In the genomic region with DNA sequence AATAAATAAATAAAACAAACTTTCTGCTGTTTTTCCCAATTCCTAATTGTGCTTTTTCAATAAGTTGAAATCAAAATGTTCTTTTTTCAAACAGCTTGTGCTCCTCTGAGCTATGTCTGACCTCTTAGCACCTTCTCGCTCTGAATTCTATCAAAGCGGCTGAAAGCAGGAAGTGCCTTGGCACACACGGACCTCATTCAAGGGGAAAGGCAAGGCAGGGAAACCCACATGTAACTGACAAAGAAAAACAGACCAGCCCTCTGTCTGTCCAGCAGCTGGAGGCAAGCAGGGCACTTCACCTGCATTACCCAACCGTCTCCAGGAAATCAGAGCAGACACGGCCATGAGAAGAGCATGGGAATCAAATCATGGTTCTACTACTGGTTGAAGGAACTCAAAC, we compare ENCODE assay signal across 20 cellular contexts. TPM values are rescaled to one million over a fixed set of nuclear protein-coding genes. Genes with fewer than 3 reads are reported as not detected.
A peak's percentile ranks its signal among the peaks of the same experiment; 100 is the strongest.
DNase-seq lines count a peak whose midpoint lies in the region; ATAC-seq, FAIRE-seq and TF ChIP-seq lines count a peak whose summit lies in the region.
"Had no signal": no experiment of that assay in that cellular context is flagged by ENCODE, and none has a peak within 500 bp of the region (broad histone marks: within the 10 kb centered on the region; RNA-seq: fewer than 3 reads in every experiment).

No MANE protein-coding gene starts in this region.

- intact Hi-C loops in HepG2 (cut with micrococcal nuclease; ENCODE audit: unreplicated experiment) (no loop called here), right lobe of liver (cut with DNase I) (no loop called here)

- TF ChIP-seq CTCF in HepG2 (CRISPR knock-in tag; IDR thresholded peaks at IDR 0.05) (no peak), right lobe of liver (IDR thresholded peaks at IDR 0.05) (no peak), gastroesophageal sphincter (IDR thresholded peaks at IDR 0.05) (no peak)

- peaks cover 2% of the 10 kb centered on the region for H3K79me1 ChIP-seq in neuronal stem cell (ENCODE audit: low read depth, low read length)

- TF ChIP-seq EP300 in HepG2 (IDR thresholded peaks at IDR 0.05; ENCODE audit: low read depth in 2 of 2, low read length in 2 of 2) (no peak), HepG2 (CRISPR knock-in tag; IDR thresholded peaks at IDR 0.05; ENCODE audit: borderline replicate concordance) (no peak), gastroesophageal sphincter (IDR thresholded peaks at IDR 0.05) (no peak)

- no peak overlapping the region for H3K4me3 ChIP-seq in HepG2 (replicated peaks in 1 of 3; ENCODE audit: insufficient read depth in 1 of 3, low read depth in 2 of 3, low read length in 3 of 3)
- no peak overlapping the region for H3K4me3 ChIP-seq in right lobe of liver
- no peak overlapping the region for H3K4me3 ChIP-seq in gastroesophageal sphincter
- no peak overlapping the region for H3K4me3 ChIP-seq in neuronal stem cell (ENCODE audit: low read length in 2 of 2)
- H3K4me3 ChIP-seq: heart left ventricle had no signal

- TF ChIP-seq RAD21 in HepG2 (CRISPR knock-in tag; IDR thresholded peaks at IDR 0.05) = no peak

- H4K8ac ChIP-seq in neuronal stem cell (ENCODE audit: low read depth, low read length) = no peak overlapping the region

- H3K23ac ChIP-seq in neuronal stem cell (ENCODE audit: low read depth, low read length, poor library complexity) = no peak overlapping the region

- no TSS peak for BruUV-seq in HepG2 (replicated peaks; lab: Mats Ljungman, UMichigan)

- in situ Hi-C loops in HepG2 (cut with HindIII; ENCODE audit: extremely low pct_ligation_motif_present, low pct_unique_long_range_greater_than_20kb) = no loop called here

- TF ChIP-seq POLR2A in HepG2 (IDR thresholded peaks at IDR 0.05; ENCODE audit: insufficient read depth in 1 of 2, low read depth in 2 of 2, low read length in 2 of 2) (no peak), right lobe of liver (IDR thresholded peaks at IDR 0.05) (no peak), gastroesophageal sphincter (IDR thresholded peaks at IDR 0.05) (no peak)

- no peak overlapping the region for H3K14ac ChIP-seq in neuronal stem cell (ENCODE audit: low read length)

- H2BK120ac ChIP-seq in neuronal stem cell (ENCODE audit: low read depth, low read length) = no peak overlapping the region

- H4K91ac ChIP-seq in neuronal stem cell (ENCODE audit: low read depth, low read length, poor library complexity) = peak overlapping the region; percentile 24

- H3K36me3 ChIP-seq in HepG2 (replicated peaks in 1 of 2; ENCODE audit: control insufficient read depth in 1 of 2, insufficient read depth in 2 of 2, low read length in 2 of 2) (peaks cover 46 to 85% of the 10 kb centered on the region in 2 experiments), right lobe of liver (peaks cover 0 to 43% (median 23%) of the 10 kb centered on the region in 4 donors), gastroesophageal sphincter (peaks cover 0 to 59% of the 10 kb centered on the region in 2 donors), neuronal stem cell (replicated peaks in 1 of 2; ENCODE audit: control insufficient read depth in 2 of 2, insufficient read depth in 2 of 2, low read length in 2 of 2) (peaks cover 13 to 86% of the 10 kb centered on the region in 2 donors)

- DNase-seq in HepG2 (ENCODE audit: low spot score) (no peak), right lobe of liver (no peak), neuronal stem cell (ENCODE audit: low spot score) (no peak), NCI-H2081 treated with DMSO at 0.1 percent for 48 hours (lab: John Stamatoyannopoulos, UW) (no peak), NCI-H1694 treated with DMSO at 0.1 percent for 48 hours (lab: John Stamatoyannopoulos, UW) (no peak), AML-193 (lab: John Stamatoyannopoulos, UW) (no peak), OCI-M1 (lab: John Stamatoyannopoulos, UW) (no peak)
- DNase-seq: activated CD4-positive, alpha-beta memory T cell treated with anti-CD3 and anti-CD28 coated beads, Interleukin-2, amount 10 ng/mL, durations not matched to agents 7 days and 5 days; activated naive CD8-positive, alpha-beta T cell treated with anti-CD3 and anti-CD28 coated beads for 36 hours; H9; NCI-H1092 treated with DMSO at 0.1 percent for 48 hours; NCI-H1930; SIG-M5; T-cell had no signal

- no peak for ATAC-seq in HepG2
- no peak for ATAC-seq in right lobe of liver
- peak; percentile 8 for ATAC-seq in gastroesophageal sphincter
- ATAC-seq: activated CD4-positive, CD25-positive, alpha-beta regulatory T cell treated with anti-CD3 and anti-CD28 coated beads, Interleukin-2, amount 50 U/mL, for 24 hours; natural killer cell treated with Interleukin-12 subunit alpha and Interleukin-12 subunit beta and Interleukin-15 and Interleukin-18, amount 100 ng/mL, for 72 hours; T-cell had no signal

- H3K9ac ChIP-seq in HepG2 (ENCODE audit: insufficient read depth, low read depth, low read length) (no peak overlapping the region), neuronal stem cell (ENCODE audit: low read depth, low read length, poor library complexity) (no peak overlapping the region)

- CTCF ChIA-PET in HepG2 (lab: Yijun Ruan, JAX; ENCODE audit: low intra/inter-chr PET ratio, low total read pairs) = no interaction called here

- H3K4me2 ChIP-seq in HepG2 (ENCODE audit: low read depth, low read length) = no peak overlapping the region
- H3K4me2 ChIP-seq in neuronal stem cell (ENCODE audit: insufficient read depth, low read length, poor library complexity, severe bottlenecking) = no peak overlapping the region

- H3K18ac ChIP-seq in neuronal stem cell (ENCODE audit: low read length) = peak overlapping the region; percentile 41

- H2BK12ac ChIP-seq in neuronal stem cell (ENCODE audit: low read length) = no peak overlapping the region

- no peak overlapping the region for H2AK5ac ChIP-seq in neuronal stem cell (ENCODE audit: low read depth, low read length)

- peaks cover 6% of the 10 kb centered on the region; the same call in 1 of the 2 replicates for H3K4me1 ChIP-seq in HepG2 (ENCODE audit: insufficient read depth, low read length)
- H3K4me1 ChIP-seq in right lobe of liver = peaks cover 0 to 4% (median 0%) of the 10 kb centered on the region in 4 donors
- H3K4me1 ChIP-seq in gastroesophageal sphincter = peaks cover 4 to 46% (median 9%) of the 10 kb centered on the region in 3 donors
- H3K4me1 ChIP-seq in neuronal stem cell (ENCODE audit: control insufficient read depth in 2 of 2, insufficient read depth in 1 of 2, low read depth in 1 of 2, low read length in 2 of 2) = peaks cover 3 to 4% of the 10 kb centered on the region in 2 donors

- no peak overlapping the region for H3K4ac ChIP-seq in neuronal stem cell (ENCODE audit: low read length)

- H3K79me2 ChIP-seq in HepG2 (ENCODE audit: insufficient read depth, low read length) = peaks cover 31% of the 10 kb centered on the region

- H3K9me3 ChIP-seq in HepG2 (ENCODE audit: low read length) = no peaks in the 10 kb centered on the region
- no peaks in the 10 kb centered on the region for H3K9me3 ChIP-seq in right lobe of liver
- H3K9me3 ChIP-seq in gastroesophageal sphincter = no peaks in the 10 kb centered on the region
- no peaks in the 10 kb centered on the region for H3K9me3 ChIP-seq in neuronal stem cell (replicated peaks in 1 of 2; ENCODE audit: control insufficient read depth in 2 of 2, insufficient read depth in 1 of 2, low read depth in 1 of 2, low read length in 2 of 2)
- H3K9me3 ChIP-seq: heart left ventricle had no signal

- POLR2A ChIA-PET in HepG2 (lab: Yijun Ruan, JAX) = no interaction called here

- H2BK15ac ChIP-seq in neuronal stem cell (ENCODE audit: low read length) = no peak overlapping the region

- H3K27ac ChIP-seq in HepG2 (ENCODE audit: extremely low read length, insufficient read depth, low read length) (no peak overlapping the region), right lobe of liver (no peak overlapping the region), gastroesophageal sphincter (no peak overlapping the region), neuronal stem cell (replicated peaks; ENCODE audit: low read length) (no peak overlapping the region)
- H3K27ac ChIP-seq: epithelial cell of prostate had no signal

- FAIRE-seq in HepG2 (lab: Jason Lieb, UNC) = no peak
- FAIRE-seq: GM12891 had no signal

- no peak overlapping the region for H2BK5ac ChIP-seq in neuronal stem cell (ENCODE audit: low read length)

- WGBS in HepG2 (ENCODE audit: low lambda C conversion rate) = 97% methylated on average over 3 of the region's 5 CpGs
- 41% methylated on average over 4 of the region's 5 CpGs for WGBS in right lobe of liver (ENCODE audit: insufficient coverage, low coverage, low lambda C conversion rate, missing lambda C conversion rate)
- WGBS in gastroesophageal sphincter (ENCODE audit: low coverage in 1 of 2), 2 donors = 55 to 63% methylated on average over 2 to 3 of the region's 5 CpGs
- WGBS in neuronal stem cell (ENCODE audit: extremely low coverage in 2 of 2, insufficient read length in 2 of 2, insufficient replicate concordance in 1 of 2), 2 donors = no CpG with 5 or more reads among the region's 5 CpGs

- peaks cover 11% of the 10 kb centered on the region for H4K20me1 ChIP-seq in HepG2 (ENCODE audit: insufficient read depth, low read length)

- H3K27me3 ChIP-seq in HepG2 (ENCODE audit: control insufficient read depth in 1 of 2, insufficient read depth in 2 of 2, low read length in 2 of 2) (no peaks in the 10 kb centered on the region), right lobe of liver (no peaks in the 10 kb centered on the region), gastroesophageal sphincter (no peaks in the 10 kb centered on the region), neuronal stem cell (ENCODE audit: control insufficient read depth in 3 of 3, insufficient read depth in 3 of 3, low read depth in 1 of 3, low read length in 3 of 3) (no peaks in the 10 kb centered on the region)
- H3K27me3 ChIP-seq: heart left ventricle had no signal

- no peak overlapping the region for H2AFZ ChIP-seq in HepG2 (ENCODE audit: low read length)
- H2AFZ ChIP-seq in neuronal stem cell (ENCODE audit: low read length) = no peak overlapping the region

RNA-seq across cellular contexts. Expression of a gene that starts 56.7 kb away (rescaled TPM):
- total RNA-seq in HepG2 (2016; rRNA removed; fragmentation: Illumina TruSeq; extraction: Trizol) (33.9 and 65.8 TPM in 2 replicates), right lobe of liver (100 to 1,000 TPM in 1 of 6 experiments, 10 to 100 TPM in 5; 47.8 to 118 (median 65.8) TPM), gastroesophageal sphincter (100 to 1,000 TPM; 127 to 219 (median 164) TPM)
- total RNA-seq in HepG2 (2016; cell fraction: cytosol; rRNA removed; fragmentation: Illumina TruSeq; extraction: Trizol; ENCODE audit: low read depth) = 11.3 and 11.6 TPM in 2 replicates
- total RNA-seq in HepG2 (2016; cell fraction: insoluble cytoplasmic fraction; rRNA removed; fragmentation: Illumina TruSeq; extraction: Trizol) = 31.0 and 63.5 TPM in 2 replicates
- 28.3 and 30.5 TPM in 2 replicates for total RNA-seq in HepG2 (2016; cell fraction: membrane; rRNA removed; fragmentation: Illumina TruSeq; extraction: Trizol)
- total RNA-seq in HepG2 (2016; cell fraction: nucleus; rRNA removed; fragmentation: Illumina TruSeq; extraction: Trizol) = 60.5 and 75.3 TPM in 2 replicates
- polyA plus RNA-seq in HepG2 (2011; rRNA removed) = 49.7 and 51.9 TPM in 2 replicates
- 41.9 and 47.3 TPM in 2 replicates for polyA plus RNA-seq in HepG2 (2011; cell fraction: cytosol; rRNA removed)
- polyA plus RNA-seq in HepG2 (2011; cell fraction: nucleus; rRNA removed) = 23.6 and 24.9 TPM in 2 replicates
- 37.9 and 46.4 TPM in 2 replicates for polyA plus RNA-seq in HepG2 (2012)
- 5.0 and 5.5 TPM in 2 replicates for polyA plus RNA-seq in HepG2 (2016; cell fraction: cytosol; fragmentation: Illumina TruSeq; extraction: Trizol; ENCODE audit: low read depth)
- 27.4 and 30.1 TPM in 2 replicates for polyA plus RNA-seq in HepG2 (2016; cell fraction: insoluble cytoplasmic fraction; fragmentation: Illumina TruSeq; extraction: Trizol; ENCODE audit: low read depth)
- polyA plus RNA-seq in HepG2 (2016; cell fraction: membrane; fragmentation: Illumina TruSeq; extraction: Trizol; ENCODE audit: low read depth) = 11.7 and 13.1 TPM in 2 replicates
- 72.9 and 73.9 TPM in 2 replicates for polyA plus RNA-seq in HepG2 (2016; cell fraction: nucleus; fragmentation: Illumina TruSeq; extraction: Trizol; ENCODE audit: insufficient read depth, low read depth)
- polyA minus RNA-seq in HepG2 (2011; rRNA and poly(A)+ RNA removed; ENCODE audit: low replicate concordance) = 9.4 and 102 TPM in 2 replicates
- 29.6 and 33.5 TPM in 2 replicates for polyA minus RNA-seq in HepG2 (2011; cell fraction: cytosol; rRNA and poly(A)+ RNA removed)
- polyA minus RNA-seq in HepG2 (2011; cell fraction: nucleus; rRNA and poly(A)+ RNA removed) = 47.0 and 48.1 TPM in 2 replicates
- 30.5 TPM for polyA plus RNA-seq in neuronal stem cell (2013, experiment 1 of 2)
- polyA plus RNA-seq in neuronal stem cell (2013, experiment 2 of 2) = 31.6 TPM
- total RNA-seq: activated CD4-positive, alpha-beta memory T cell treated with anti-CD3 and anti-CD28 coated beads, Interleukin-2, amount 10 ng/mL, durations not matched to agents 7 days and 5 days; activated naive CD8-positive, alpha-beta T cell treated with anti-CD3 and anti-CD28 coated beads for 36 hours had no signal
